In the genomic region with DNA sequence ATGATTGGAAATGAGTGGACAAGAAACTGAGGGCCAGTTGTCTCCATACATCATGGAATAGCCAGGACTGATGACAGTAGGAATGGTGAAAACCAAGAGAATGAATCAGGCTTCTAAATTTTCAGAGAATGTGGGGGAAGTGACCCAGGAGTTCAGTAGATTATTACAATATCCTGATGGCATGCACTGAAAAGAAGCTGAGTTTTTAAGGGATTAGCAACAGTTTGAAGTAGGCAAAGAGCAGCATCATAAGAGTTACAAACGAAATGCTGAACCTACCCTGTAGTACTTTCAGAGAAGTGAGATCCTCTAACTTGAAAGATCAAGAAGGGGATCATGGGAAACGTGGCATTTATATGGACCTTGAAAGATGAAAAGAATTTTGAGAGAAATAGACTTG, we compare ENCODE assay signal across 1 cellular context.
TF ChIP-seq lines count a peak whose summit lies in the region.

No MANE protein-coding gene starts in this region.

TF ChIP-seq in HCT116, 20 proteins besides CTCF, POLR2A, EP300 and RAD21 (continued from another document):
- TF ChIP-seq, protein P1, sequence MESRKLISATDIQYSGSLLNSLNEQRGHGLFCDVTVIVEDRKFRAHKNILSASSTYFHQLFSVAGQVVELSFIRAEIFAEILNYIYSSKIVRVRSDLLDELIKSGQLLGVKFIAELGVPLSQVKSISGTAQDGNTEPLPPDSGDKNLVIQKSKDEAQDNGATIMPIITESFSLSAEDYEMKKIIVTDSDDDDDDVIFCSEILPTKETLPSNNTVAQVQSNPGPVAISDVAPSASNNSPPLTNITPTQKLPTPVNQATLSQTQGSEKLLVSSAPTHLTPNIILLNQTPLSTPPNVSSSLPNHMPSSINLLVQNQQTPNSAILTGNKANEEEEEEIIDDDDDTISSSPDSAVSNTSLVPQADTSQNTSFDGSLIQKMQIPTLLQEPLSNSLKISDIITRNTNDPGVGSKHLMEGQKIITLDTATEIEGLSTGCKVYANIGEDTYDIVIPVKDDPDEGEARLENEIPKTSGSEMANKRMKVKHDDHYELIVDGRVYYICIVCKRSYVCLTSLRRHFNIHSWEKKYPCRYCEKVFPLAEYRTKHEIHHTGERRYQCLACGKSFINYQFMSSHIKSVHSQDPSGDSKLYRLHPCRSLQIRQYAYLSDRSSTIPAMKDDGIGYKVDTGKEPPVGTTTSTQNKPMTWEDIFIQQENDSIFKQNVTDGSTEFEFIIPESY (IDR thresholded peaks at IDR 0.05; ENCODE audit: extremely low read depth, insufficient replicate concordance, low read length), result no peak
